Comparison of ENCODE assay signal across 1 cellular context in genomic region chr15:75903331-75904240, GRCh38.
A peak's percentile ranks its signal among the peaks of the same experiment; 100 is the strongest.
TF ChIP-seq lines count a peak whose summit lies in the region.

FBXO22 (plus strand) TSS chr15:75903878; CDS start chr15:75903964, 86 bp downstream.

TF ChIP-seq in HepG2, 621 proteins besides CTCF, POLR2A, EP300 and RAD21 (continued from another document and continues in another):
- TF ChIP-seq SALL1 (CRISPR knock-in tag; IDR thresholded peaks at IDR 0.05) (peak; percentile 82), DZIP1 (CRISPR knock-in tag; IDR thresholded peaks at IDR 0.05) (no peak), KAT7 (CRISPR knock-in tag; IDR thresholded peaks at IDR 0.05; ENCODE audit: borderline replicate concordance) (no peak; the same call in 1 of the 2 replicates), HIC2 (CRISPR knock-in tag; IDR thresholded peaks at IDR 0.05; ENCODE audit: low read depth) (peak; percentile 76), ZNF441 (CRISPR knock-in tag; IDR thresholded peaks at IDR 0.05; ENCODE audit: borderline replicate concordance) (peak; percentile 43; the same call in 1 of the 2 replicates), ZNF597 (CRISPR knock-in tag; IDR thresholded peaks at IDR 0.05) (no peak), DRAP1 (CRISPR knock-in tag; IDR thresholded peaks at IDR 0.05) (peak; percentile 72), MAFG (CRISPR knock-in tag; IDR thresholded peaks at IDR 0.05) (no peak), IRX3 (CRISPR knock-in tag; IDR thresholded peaks at IDR 0.05; ENCODE audit: borderline replicate concordance, low read depth) (peak; percentile 56; the same call in 1 of the 2 replicates), SYNCRIP (IDR thresholded peaks at IDR 0.05; ENCODE audit: insufficient read depth, low read depth, low read length) (no peak), ZNF784 (CRISPR knock-in tag; IDR thresholded peaks at IDR 0.05; ENCODE audit: borderline replicate concordance) (peak; percentile 89; the same call in 1 of the 2 replicates), SKIL (CRISPR knock-in tag; IDR thresholded peaks at IDR 0.05; ENCODE audit: borderline replicate concordance) (peak; percentile 76; the same call in 1 of the 2 replicates), PRDM15 (CRISPR knock-in tag; IDR thresholded peaks at IDR 0.05) (peak; percentile 81), ZNF615 (CRISPR knock-in tag; IDR thresholded peaks at IDR 0.05; ENCODE audit: borderline replicate concordance) (peak; percentile 88; the same call in 1 of the 2 replicates), ZNF772 (CRISPR knock-in tag; IDR thresholded peaks at IDR 0.05) (peak; percentile 94), GATAD2A (CRISPR knock-in tag; IDR thresholded peaks at IDR 0.05) (peak; percentile 60; the same call in 1 of the 2 replicates), ZBTB2 (CRISPR knock-in tag; IDR thresholded peaks at IDR 0.05; ENCODE audit: low read depth) (peak; percentile 79), ZC3H4 (CRISPR knock-in tag; IDR thresholded peaks at IDR 0.05; ENCODE audit: borderline replicate concordance) (no peak), ZNF660 (CRISPR knock-in tag; IDR thresholded peaks at IDR 0.05; ENCODE audit: borderline replicate concordance, low read depth) (no peak), MEIS1 (CRISPR knock-in tag; IDR thresholded peaks at IDR 0.05; ENCODE audit: borderline replicate concordance) (peak; percentile 35; the same call in 1 of the 2 replicates), ZNF501 (CRISPR knock-in tag; IDR thresholded peaks at IDR 0.05) (peak; percentile 83), ZNF619 (CRISPR knock-in tag; IDR thresholded peaks at IDR 0.05) (peak; percentile 38; the same call in 1 of the 2 replicates), ZNF639 (CRISPR knock-in tag; conservative IDR thresholded peaks at IDR 0.05) (peak; percentile 79), ZNF749 (CRISPR knock-in tag; IDR thresholded peaks at IDR 0.05; ENCODE audit: borderline replicate concordance) (no peak; the same call in 1 of the 2 replicates), ZUFSP (CRISPR knock-in tag; IDR thresholded peaks at IDR 0.05; ENCODE audit: borderline replicate concordance) (no peak), TERF1 (CRISPR knock-in tag; IDR thresholded peaks at IDR 0.05) (no peak), ZNF558 (CRISPR knock-in tag; IDR thresholded peaks at IDR 0.05; ENCODE audit: borderline replicate concordance) (peak; percentile 83; the same call in 1 of the 2 replicates), ZBED4 (CRISPR knock-in tag; IDR thresholded peaks at IDR 0.05; ENCODE audit: borderline replicate concordance) (peak; percentile 87), JUN (CRISPR knock-in tag; IDR thresholded peaks at IDR 0.05) (no peak; the same call in 1 of the 2 replicates)
